In the genomic region with DNA sequence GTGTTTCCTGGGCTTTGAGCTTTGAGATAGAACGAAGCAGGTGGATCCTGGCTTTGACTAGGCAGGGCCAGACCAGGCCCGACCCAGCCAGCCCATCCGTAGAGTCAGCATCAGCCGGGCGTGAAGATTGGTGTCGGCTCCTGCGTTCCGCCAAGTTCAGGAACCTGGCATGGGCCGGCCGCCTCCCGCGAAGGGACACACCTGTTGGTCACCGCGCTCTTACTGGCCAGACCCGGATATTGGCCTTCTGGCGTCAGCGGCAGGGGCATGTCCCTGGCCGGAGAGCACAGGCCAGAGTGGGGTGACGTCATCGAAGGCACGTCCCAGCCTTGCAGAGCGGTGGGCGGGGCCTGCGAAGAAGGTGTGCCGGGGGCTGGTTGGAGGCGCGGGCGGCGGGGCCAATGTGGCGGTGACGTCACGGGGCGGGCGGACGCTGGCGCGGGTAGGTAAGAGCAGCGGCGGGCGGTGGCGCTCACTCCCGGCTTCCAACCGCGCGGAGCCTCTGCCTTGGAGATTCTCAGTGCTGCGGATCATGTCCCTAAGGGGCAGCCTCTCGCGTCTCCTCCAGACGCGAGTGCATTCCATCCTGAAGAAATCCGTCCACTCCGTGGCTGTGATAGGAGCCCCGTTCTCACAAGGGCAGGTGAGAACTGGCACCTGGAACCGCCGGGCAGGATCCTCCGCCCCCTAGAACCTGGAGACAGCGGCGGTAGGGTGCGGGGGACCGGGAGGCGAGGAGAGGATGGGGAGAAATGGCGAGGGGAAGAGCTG, we compare ENCODE assay signal across 8 cellular contexts. TPM values are rescaled to one million over a fixed set of nuclear protein-coding genes. Genes with fewer than 3 reads are reported as not detected.
DNase-seq lines count a peak whose midpoint lies in the region; ATAC-seq and TF ChIP-seq lines count a peak whose summit lies in the region.

A gene (plus strand): TSS at position 475 of the 771 bp plus-strand sequence. CDS start 58 bp downstream, at position 533.

- POLR2A ChIA-PET in activated CD4-positive, alpha-beta T cell treated with anti-CD3 and anti-CD28 coated beads for 36 hours (lab: Charles Lee): interaction anchor here (0.6 to 1.0 kb wide), 3 partner anchors 20 to 54 kb away, joined by 3 to 7 read pairs (median 6); a partner anchor contains a TSS

- H3K27me3 Mint-ChIP-seq in activated CD4-positive, alpha-beta T cell treated with anti-CD3 and anti-CD28 coated beads for 36 hours: peaks cover 8% of the 10 kb centered on the region

- intact Hi-C loops in activated CD4-positive, alpha-beta T cell treated with anti-CD3 and anti-CD28 coated beads for 36 hours (cut with DNase I, micrococcal nuclease): loop anchor here (1.0 to 10.0 kb wide), 11 partner anchors 19 to 1533 kb away; a partner anchor contains a TSS

- peak within 1 kb of the TSS; percentile 72 for H3K27ac ChIP-seq in cingulate gyrus (ENCODE audit: low read depth, low read length)

- no peaks in the 10 kb centered on the region for H3K9me3 Mint-ChIP-seq in activated CD4-positive, alpha-beta T cell treated with anti-CD3 and anti-CD28 coated beads for 36 hours (ENCODE audit: low read depth)

- peak within 1 kb of the TSS; percentile 77 for H3K4me3 Mint-ChIP-seq in activated CD4-positive, alpha-beta T cell treated with anti-CD3 and anti-CD28 coated beads for 36 hours

- H3K27ac Mint-ChIP-seq in activated CD4-positive, alpha-beta T cell treated with anti-CD3 and anti-CD28 coated beads for 36 hours: peak within 1 kb of the TSS; percentile 73

- CTCF ChIA-PET in activated CD4-positive, alpha-beta T cell treated with anti-CD3 and anti-CD28 coated beads for 36 hours (lab: Charles Lee): interaction anchor here (0.7 to 3.8 kb wide), 37 partner anchors 8 to 215 kb away, joined by 3 to 87 read pairs (median 5); a partner anchor contains a TSS

- H3K36me3 Mint-ChIP-seq in activated CD4-positive, alpha-beta T cell treated with anti-CD3 and anti-CD28 coated beads for 36 hours (ENCODE audit: low read depth): no peaks in the 10 kb centered on the region

- peak; percentile 27 for TF ChIP-seq POLR2A in GM19099 (IDR thresholded peaks at IDR 0.05; ENCODE audit: extremely low read depth, insufficient read length, low read depth)

- peak; percentile 95 for ATAC-seq in HG03432 (IDR thresholded peaks at IDR 0.05; ENCODE audit: unreplicated experiment)
- ATAC-seq in activated CD4-positive, alpha-beta T cell treated with anti-CD3 and anti-CD28 coated beads for 36 hours: peak; percentile 88

- peaks cover 31% of the 10 kb centered on the region for H3K4me1 Mint-ChIP-seq in activated CD4-positive, alpha-beta T cell treated with anti-CD3 and anti-CD28 coated beads for 36 hours

- peak; percentile 83 to 88 for DNase-seq in AML-193 (lab: John Stamatoyannopoulos, UW)
- DNase-seq in NCI-H460 (ENCODE audit: extremely low read depth, low read depth): peak; percentile 93
- DNase-seq in activated CD4-positive, alpha-beta T cell treated with anti-CD3 and anti-CD28 coated beads for 36 hours: peak; percentile 99
- peak; percentile 99 for DNase-seq in kidney tubule cell (ENCODE audit: low spot score)
- DNase-seq in stimulated activated CD4-positive, alpha-beta T cell treated with anti-CD3 and anti-CD28 coated beads, Interleukin-1b, Interleukin-23, amount 100 ng/mL, for 24 hours (ENCODE audit: low read depth in 4 of 4, low spot score in 1 of 4): peak; percentile 92 to 97 (median 95)

RNA-seq across cellular contexts. Expression of the gene that starts here (rescaled TPM):
- 4.8 and 5.2 TPM in 2 replicates for total RNA-seq in NCI-H460 (2014; rRNA removed; shearing (Covaris generic))
- polyA plus RNA-seq in NCI-H460 (2014; cell fraction: nucleus; rRNA removed): 0.25 and 0.29 TPM in 2 replicates
- 10 to 100 TPM; 11.9 TPM for total RNA-seq in activated CD4-positive, alpha-beta T cell treated with anti-CD3 and anti-CD28 coated beads for 36 hours

Comparison
In these comparisons a context has a peak if more than half of its experiments do, and no peak if none do; other contexts are left out.
1. Peak in every context shown above with its lines: DNase-seq, ATAC-seq and H3K27ac ChIP-seq.